In the genomic region with DNA sequence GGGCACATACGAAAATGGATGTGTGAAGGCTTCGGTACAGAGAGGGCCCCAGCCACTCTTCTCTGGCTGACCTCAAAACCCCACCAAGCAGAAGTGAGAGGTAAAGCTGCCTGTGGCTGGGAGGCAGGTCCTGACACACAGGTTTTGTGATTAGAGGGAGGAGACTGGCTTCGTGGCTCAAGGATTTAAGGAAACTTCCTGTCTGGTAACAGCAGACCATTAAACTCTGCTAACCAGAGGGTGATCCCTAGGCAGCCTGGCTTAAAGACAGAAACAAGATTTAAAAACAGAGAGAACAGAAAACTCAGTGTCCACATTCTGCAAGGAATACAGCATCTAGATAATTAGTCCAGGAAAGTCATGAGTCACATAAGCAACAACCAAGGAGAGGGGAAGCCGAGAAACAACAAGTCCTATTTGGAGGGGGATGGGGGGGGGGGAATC, we compare ENCODE assay signal across 10 cellular contexts.
A peak's percentile ranks its signal among the peaks of the same experiment; 100 is the strongest.
DNase-seq lines count a peak whose midpoint lies in the region; ATAC-seq and TF ChIP-seq lines count a peak whose summit lies in the region.
"Had no signal": no experiment of that assay in that cellular context is flagged by ENCODE, and none has a peak within 500 bp of the region (broad histone marks: within the 10 kb centered on the region; RNA-seq: fewer than 3 reads in every experiment).

No MANE protein-coding gene starts in this region.

- H3K4me1 Mint-ChIP-seq in GM23338: no peaks in the 10 kb centered on the region

- H3K27me3 Mint-ChIP-seq in GM23338 (ENCODE audit: insufficient read depth, low read depth, poor library complexity): peaks cover 16% of the 10 kb centered on the region
- H3K27me3 Mint-ChIP-seq: CD4-positive, CD25-positive, alpha-beta regulatory T cell had no signal

- 0 out of 2 replicates have a peak, but pooled peaks cover 3% of the 10 kb centered on the region for H3K9me2 ChIP-seq in GM23338 (ENCODE audit: insufficient read depth)

- H4K20me1 ChIP-seq in BLaER1 treated with 17β-estradiol and CSF1 and Interleukin-3, amounts not matched to agents 10 nM and 100 nM: peaks cover 0 to 4% (median 0%) of the 10 kb centered on the region in 11 experiments; a peak in 3 of 22 replicates
- H4K20me1 ChIP-seq in GM23338 (replicated peaks; ENCODE audit: insufficient read depth): no peaks in the 10 kb centered on the region

- peaks cover 5 to 31% (median 22%) of the 10 kb centered on the region in 11 experiments; a peak in 18 of 22 replicates for H3K36me3 ChIP-seq in BLaER1 treated with 17β-estradiol and CSF1 and Interleukin-3, amounts not matched to agents 10 nM and 100 nM
- H3K36me3 ChIP-seq in GM23338 (ENCODE audit: insufficient read depth) (0 out of 2 replicates have a peak, but pooled peaks cover 6% of the 10 kb centered on the region), gastrocnemius medialis (peaks cover 0 to 2% of the 10 kb centered on the region in 2 donors)

- no peaks in the 10 kb centered on the region for H3K79me2 ChIP-seq in GM23338 (replicated peaks; ENCODE audit: insufficient read depth)

- TF ChIP-seq CTCF in fibroblast of pulmonary artery (IDR thresholded peaks at IDR 0.05; ENCODE audit: low read length, missing control alignments): no peak
- TF ChIP-seq CTCF in GM23338 (conservative IDR thresholded peaks at IDR 0.05; ENCODE audit: low read depth in 2 of 2): no peak
- no peak for TF ChIP-seq CTCF in gastrocnemius medialis (IDR thresholded peaks at IDR 0.05 in 4 of 5, conservative IDR thresholded peaks at IDR 0.05 in 1 of 5)

- DNase-seq in fibroblast of pulmonary artery (ENCODE audit: low read depth): peak; percentile 34
- DNase-seq in NCI-H526 (lab: John Stamatoyannopoulos, UW): no peak
- DNase-seq in GM23338 (ENCODE audit: low spot score): no peak
- no peak for DNase-seq in middle frontal gyrus (ENCODE audit: extremely low spot score, low spot score)
- DNase-seq in gastrocnemius medialis: no peak
- DNase-seq: activated CD4-positive, alpha-beta T cell treated with anti-CD3 and anti-CD28 coated beads, Interleukin-2, amount 50 U/mL, for 1 hour; CD4-positive, CD25-positive, alpha-beta regulatory T cell had no signal

- peak; percentile 92 for ATAC-seq in GM19463 (IDR thresholded peaks at IDR 0.05; ENCODE audit: unreplicated experiment)
- ATAC-seq in HG03139 (IDR thresholded peaks at IDR 0.05; ENCODE audit: unreplicated experiment): peak; percentile 91
- ATAC-seq in GM23338: no peak
- ATAC-seq in gastrocnemius medialis: no peak

- peaks cover 2% of the 10 kb centered on the region; the same call in 2 of the 3 replicates for H3K36me3 Mint-ChIP-seq in GM23338 (ENCODE audit: low read depth)

- in situ Hi-C loops in gastrocnemius medialis (cut with MboI; ENCODE audit: low sequenced_read_pairs in 4 of 4): no loop called here

- H3K27ac Mint-ChIP-seq in GM23338: no peak overlapping the region

- peaks cover 35 to 54% (median 49%) of the 10 kb centered on the region in 10 experiments for H3K4me1 ChIP-seq in BLaER1 treated with 17β-estradiol and CSF1 and Interleukin-3, amounts not matched to agents 10 nM and 100 nM
- H3K4me1 ChIP-seq in GM23338 (ENCODE audit: insufficient read depth) (no peaks in the 10 kb centered on the region), gastrocnemius medialis (no peaks in the 10 kb centered on the region)

- peaks cover 29% of the 10 kb centered on the region for H3K9me3 Mint-ChIP-seq in GM23338

- H3K27ac ChIP-seq in BLaER1 treated with 17β-estradiol and CSF1 and Interleukin-3, amounts not matched to agents 10 nM and 100 nM: peak overlapping the region in 9 of 11 experiments; percentile 68 to 90 (median 82); a peak in 17 of 22 replicates
- H3K27ac ChIP-seq in GM23338 (ENCODE audit: low read depth): no peak overlapping the region
- H3K27ac ChIP-seq in gastrocnemius medialis: no peak overlapping the region

- peak overlapping the region in 9 of 11 experiments; percentile 55 to 79 (median 73); a peak in 17 of 22 replicates for H3K9ac ChIP-seq in BLaER1 treated with 17β-estradiol and CSF1 and Interleukin-3, amounts not matched to agents 10 nM and 100 nM

- H3K4me2 ChIP-seq in BLaER1 treated with 17β-estradiol and CSF1 and Interleukin-3, amounts not matched to agents 10 nM and 100 nM: peak overlapping the region; percentile 81 to 99 (median 92)
- no peak overlapping the region for H3K4me2 ChIP-seq in GM23338

- no peak for TF ChIP-seq POLR2A in gastrocnemius medialis (IDR thresholded peaks at IDR 0.05)

- intact Hi-C loops in gastrocnemius medialis (cut with DNase I; ENCODE audit: low total_unique reads): no loop called here

- H3K4me3 Mint-ChIP-seq in GM23338: no peak overlapping the region

- H3K4me3 ChIP-seq in BLaER1 treated with 17β-estradiol and CSF1 and Interleukin-3, amounts not matched to agents 10 nM and 100 nM: peak overlapping the region in 7 of 10 experiments; percentile 34 to 63 (median 47); a peak in 11 of 20 replicates
- H3K4me3 ChIP-seq in fibroblast of pulmonary artery (replicated peaks; ENCODE audit: low read depth, low read length): no peak overlapping the region
- H3K4me3 ChIP-seq in GM23338: no peak overlapping the region
- no peak overlapping the region for H3K4me3 ChIP-seq in gastrocnemius medialis

- H3K9me3 ChIP-seq in BLaER1 treated with 17β-estradiol and CSF1 and Interleukin-3, amounts not matched to agents 10 nM and 100 nM (replicated peaks in 1 of 11): peaks cover 28 to 42% (median 37%) of the 10 kb centered on the region in 11 experiments
- no peaks in the 10 kb centered on the region for H3K9me3 ChIP-seq in gastrocnemius medialis

- H2AFZ ChIP-seq in GM23338: no peak overlapping the region

- H3F3A ChIP-seq in GM23338 (replicated peaks; ENCODE audit: low read depth): no peaks in the 10 kb centered on the region

- H3K27me3 ChIP-seq in BLaER1 treated with 17β-estradiol and CSF1 and Interleukin-3, amounts not matched to agents 10 nM and 100 nM: peaks cover 0 to 11% (median 0%) of the 10 kb centered on the region in 11 experiments; a peak in 2 of 22 replicates
- H3K27me3 ChIP-seq in GM23338 (ENCODE audit: insufficient read depth) (no peaks in the 10 kb centered on the region), gastrocnemius medialis (no peaks in the 10 kb centered on the region)

TF ChIP-seq in GM23338, 12 proteins besides CTCF, POLR2A, EP300 and RAD21 (continues in another document):
- no peak for TF ChIP-seq EZH2 (IDR thresholded peaks at IDR 0.05; ENCODE audit: low read depth, unreplicated experiment)
- TF ChIP-seq NANOG (IDR thresholded peaks at IDR 0.05; ENCODE audit: borderline replicate concordance): no peak
- TF ChIP-seq POLR2AphosphoS5 (IDR thresholded peaks at IDR 0.05; ENCODE audit: low read depth): no peak
- no peak for TF ChIP-seq EZH2phosphoT487 (IDR thresholded peaks at IDR 0.05; ENCODE audit: unreplicated experiment)
- no peak for TF ChIP-seq STAT1 (IDR thresholded peaks at IDR 0.05; ENCODE audit: unreplicated experiment)
- no peak for TF ChIP-seq CREB1 (CRISPR knock-in tag; IDR thresholded peaks at IDR 0.05; ENCODE audit: low read depth)
- no peak for TF ChIP-seq ZNF331 (CRISPR knock-in tag; IDR thresholded peaks at IDR 0.05; ENCODE audit: low read depth)
- TF ChIP-seq, protein P1, sequence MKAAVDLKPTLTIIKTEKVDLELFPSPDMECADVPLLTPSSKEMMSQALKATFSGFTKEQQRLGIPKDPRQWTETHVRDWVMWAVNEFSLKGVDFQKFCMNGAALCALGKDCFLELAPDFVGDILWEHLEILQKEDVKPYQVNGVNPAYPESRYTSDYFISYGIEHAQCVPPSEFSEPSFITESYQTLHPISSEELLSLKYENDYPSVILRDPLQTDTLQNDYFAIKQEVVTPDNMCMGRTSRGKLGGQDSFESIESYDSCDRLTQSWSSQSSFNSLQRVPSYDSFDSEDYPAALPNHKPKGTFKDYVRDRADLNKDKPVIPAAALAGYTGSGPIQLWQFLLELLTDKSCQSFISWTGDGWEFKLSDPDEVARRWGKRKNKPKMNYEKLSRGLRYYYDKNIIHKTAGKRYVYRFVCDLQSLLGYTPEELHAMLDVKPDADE (IDR thresholded peaks at IDR 0.05): no peak
- no peak for TF ChIP-seq ZNF114 (CRISPR knock-in tag; IDR thresholded peaks at IDR 0.05)
- TF ChIP-seq, protein P2, sequence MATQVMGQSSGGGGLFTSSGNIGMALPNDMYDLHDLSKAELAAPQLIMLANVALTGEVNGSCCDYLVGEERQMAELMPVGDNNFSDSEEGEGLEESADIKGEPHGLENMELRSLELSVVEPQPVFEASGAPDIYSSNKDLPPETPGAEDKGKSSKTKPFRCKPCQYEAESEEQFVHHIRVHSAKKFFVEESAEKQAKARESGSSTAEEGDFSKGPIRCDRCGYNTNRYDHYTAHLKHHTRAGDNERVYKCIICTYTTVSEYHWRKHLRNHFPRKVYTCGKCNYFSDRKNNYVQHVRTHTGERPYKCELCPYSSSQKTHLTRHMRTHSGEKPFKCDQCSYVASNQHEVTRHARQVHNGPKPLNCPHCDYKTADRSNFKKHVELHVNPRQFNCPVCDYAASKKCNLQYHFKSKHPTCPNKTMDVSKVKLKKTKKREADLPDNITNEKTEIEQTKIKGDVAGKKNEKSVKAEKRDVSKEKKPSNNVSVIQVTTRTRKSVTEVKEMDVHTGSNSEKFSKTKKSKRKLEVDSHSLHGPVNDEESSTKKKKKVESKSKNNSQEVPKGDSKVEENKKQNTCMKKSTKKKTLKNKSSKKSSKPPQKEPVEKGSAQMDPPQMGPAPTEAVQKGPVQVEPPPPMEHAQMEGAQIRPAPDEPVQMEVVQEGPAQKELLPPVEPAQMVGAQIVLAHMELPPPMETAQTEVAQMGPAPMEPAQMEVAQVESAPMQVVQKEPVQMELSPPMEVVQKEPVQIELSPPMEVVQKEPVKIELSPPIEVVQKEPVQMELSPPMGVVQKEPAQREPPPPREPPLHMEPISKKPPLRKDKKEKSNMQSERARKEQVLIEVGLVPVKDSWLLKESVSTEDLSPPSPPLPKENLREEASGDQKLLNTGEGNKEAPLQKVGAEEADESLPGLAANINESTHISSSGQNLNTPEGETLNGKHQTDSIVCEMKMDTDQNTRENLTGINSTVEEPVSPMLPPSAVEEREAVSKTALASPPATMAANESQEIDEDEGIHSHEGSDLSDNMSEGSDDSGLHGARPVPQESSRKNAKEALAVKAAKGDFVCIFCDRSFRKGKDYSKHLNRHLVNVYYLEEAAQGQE (IDR thresholded peaks at IDR 0.05; ENCODE audit: unreplicated experiment): no peak
- TF ChIP-seq JUNB (IDR thresholded peaks at IDR 0.05; ENCODE audit: unreplicated experiment): no peak

Comparison
In these comparisons a context has a peak if more than half of its experiments do, and no peak if none do; other contexts are left out.
1. H3K27ac ChIP-seq: peak in BLaER1 treated with 17β-estradiol and CSF1 and Interleukin-3, amounts not matched to agents 10 nM and 100 nM (9 of 11); none in GM23338 (single experiment) and gastrocnemius medialis (0 of 4).
2. H3K4me3 ChIP-seq: peak in BLaER1 treated with 17β-estradiol and CSF1 and Interleukin-3, amounts not matched to agents 10 nM and 100 nM (7 of 10); none in fibroblast of pulmonary artery (single experiment), GM23338 (single experiment) and gastrocnemius medialis (0 of 4).
3. ATAC-seq: peak in GM19463 (single experiment) and HG03139 (single experiment); none in GM23338 (single experiment) and gastrocnemius medialis (0 of 2).